In the genomic region with DNA sequence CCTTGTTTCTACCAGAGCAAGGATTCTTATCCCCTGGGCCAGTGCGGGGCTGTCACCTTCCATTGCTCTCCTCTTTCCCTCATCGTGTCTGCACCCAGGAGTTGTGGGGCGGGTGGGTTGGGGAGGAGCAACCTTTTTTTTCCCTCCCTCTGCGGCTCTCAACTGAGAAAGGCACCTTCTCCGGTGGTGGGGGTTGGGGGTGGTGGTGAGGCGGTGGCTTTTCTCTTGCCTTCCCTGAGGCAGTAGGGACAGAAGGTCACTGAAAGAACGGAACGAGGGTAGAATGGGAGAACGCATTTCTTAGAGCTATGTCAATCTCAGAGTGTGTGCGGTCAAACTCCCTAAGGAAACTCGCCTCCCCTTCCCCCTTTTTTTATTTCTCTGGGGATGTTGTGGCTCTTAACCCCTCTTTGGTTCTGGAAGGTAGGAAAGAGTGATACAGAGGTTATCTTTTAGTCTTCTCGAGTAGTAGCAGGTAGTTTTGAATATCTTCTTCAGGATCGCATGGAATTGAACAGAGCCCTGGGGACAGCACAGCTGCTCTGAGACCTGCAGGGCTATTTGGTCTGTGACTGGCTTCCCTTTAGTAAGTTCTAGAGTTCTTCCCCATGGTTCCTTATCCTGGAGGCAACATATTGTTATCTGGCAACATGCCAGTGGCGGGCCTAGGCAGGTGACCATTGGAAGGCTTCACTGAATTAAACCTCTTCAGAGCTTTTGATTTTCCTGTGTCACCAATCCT, we compare ENCODE assay signal across 8 cellular contexts. TPM values are rescaled to one million over a fixed set of nuclear protein-coding genes. Genes with fewer than 3 reads are reported as not detected.
DNase-seq lines count a peak whose midpoint lies in the region; ATAC-seq, FAIRE-seq and TF ChIP-seq lines count a peak whose summit lies in the region.

No MANE protein-coding gene starts in this region.

- H3K9me3 ChIP-seq in pancreas: no peaks in the 10 kb centered on the region

- H3K36me3 ChIP-seq in pancreas (no peaks in the 10 kb centered on the region), urinary bladder (ENCODE audit: insufficient read depth) (no peaks in the 10 kb centered on the region)

- FAIRE-seq in pancreas (lab: Jason Lieb, UNC): no peak

- H3K27me3 Mint-ChIP-seq in CD14-positive monocyte (ENCODE audit: low read depth in 3 of 3) (peaks cover 0 to 1% (median 0%) of the 10 kb centered on the region in 3 donors), glutamatergic neuron (ENCODE audit: unreplicated experiment) (peaks cover 10% of the 10 kb centered on the region)

- peak in 3 of 4 donors; percentile 9 to 15 (median 11) for ATAC-seq in pancreas

- H3K4me1 ChIP-seq in pancreas (peaks cover 8 to 49% (median 27%) of the 10 kb centered on the region in 3 donors), urinary bladder (ENCODE audit: insufficient read depth) (no peaks in the 10 kb centered on the region)

- H3K27ac Mint-ChIP-seq in CD14-positive monocyte (peak overlapping the region; percentile 99 to 100 (median 99)), glutamatergic neuron (ENCODE audit: unreplicated experiment) (peak overlapping the region; percentile 100)

- WGBS in pancreas, 2 donors: 1% methylated on average over 14 of the region's 14 CpGs
- 1% methylated on average over 14 of the region's 14 CpGs for WGBS in urinary bladder

- H3K27ac ChIP-seq in pancreas (peak overlapping the region; percentile 30 to 99 (median 96)), urinary bladder (ENCODE audit: low read depth) (peak overlapping the region; percentile 98)

- H3K9me3 Mint-ChIP-seq in CD14-positive monocyte: no peaks in the 10 kb centered on the region
- peaks cover 12% of the 10 kb centered on the region for H3K9me3 Mint-ChIP-seq in glutamatergic neuron (ENCODE audit: unreplicated experiment)

- TF ChIP-seq CTCF in CD14-positive monocyte (IDR thresholded peaks at IDR 0.05): no peak
- no peak for TF ChIP-seq CTCF in glutamatergic neuron (IDR thresholded peaks at IDR 0.05; ENCODE audit: partially characterized antibody, unreplicated experiment)
- no peak for TF ChIP-seq CTCF in pancreas (IDR thresholded peaks at IDR 0.05)

- H3K36me3 Mint-ChIP-seq in CD14-positive monocyte (peaks cover 0 to 8% of the 10 kb centered on the region in 2 donors), glutamatergic neuron (ENCODE audit: unreplicated experiment) (no peaks in the 10 kb centered on the region)

- H3K4me1 Mint-ChIP-seq in CD14-positive monocyte (peaks cover 45% of the 10 kb centered on the region), glutamatergic neuron (ENCODE audit: low read depth, unreplicated experiment) (peaks cover 18% of the 10 kb centered on the region)

- H3K4me3 ChIP-seq in pancreas (peak overlapping the region; percentile 78 to 92 (median 82)), urinary bladder (ENCODE audit: low read depth, low read length) (peak overlapping the region; percentile 99)

- H3K4me3 Mint-ChIP-seq in CD14-positive monocyte (peak overlapping the region; percentile 92 to 96), glutamatergic neuron (ENCODE audit: unreplicated experiment) (peak overlapping the region; percentile 92)

- no peak for DNase-seq in CD14-positive monocyte (ENCODE audit: low spot score)
- DNase-seq in HPDE6-E6E7 (ENCODE audit: extremely low spot score): peak; percentile 47
- DNase-seq in SHP77 (lab: John Stamatoyannopoulos, UW): peak; percentile 17 to 20
- peak; percentile 56 for DNase-seq in activated naive CD4-positive, alpha-beta T cell treated with Interleukin-2 at 50 U/mL for 16 hours
- DNase-seq in glutamatergic neuron: peak; percentile 36
- peak; percentile 41 to 70 (median 58) for DNase-seq in pancreas
- no peak for DNase-seq in mesenteric fat pad (ENCODE audit: low spot score)

- H3K27me3 ChIP-seq in pancreas: no peaks in the 10 kb centered on the region

- intact Hi-C loops in CD14-positive monocyte (cut with micrococcal nuclease): loop anchor here in 1 of 2 donors (10.0 kb wide), 1 partner anchor 224 kb away; no protein-coding TSS in a partner anchor
- intact Hi-C loops in pancreas (cut with DNase I): no loop called here

RNA-seq across cellular contexts. Expression of a gene that starts 1.0 kb away (rescaled TPM):
- polyA plus RNA-seq in CD14-positive monocyte (100 to 1,000 TPM in 1 of 2 donors, 10 to 100 TPM in 1; 63.3 to 102 TPM), pancreas (10 to 100 TPM; 25.7 to 54.1 TPM), urinary bladder (110 TPM)
- total RNA-seq in glutamatergic neuron (ENCODE audit: unreplicated experiment) (253 TPM), pancreas (100 to 1,000 TPM in 2 of 6 donors, 10 to 100 TPM in 4; 44.7 to 118 (median 75.7) TPM), urinary bladder (405 TPM), mesenteric fat pad (261 TPM)

RNA-seq across cellular contexts. Expression of a gene that starts 55.3 kb away (rescaled TPM):
- polyA plus RNA-seq in CD14-positive monocyte (10 to 100 TPM; 21.0 to 22.0 TPM), pancreas (10 to 100 TPM in 1 of 2 donors, 1 to 10 TPM in 1; 6.6 to 16.7 TPM), urinary bladder (30.3 TPM)
- total RNA-seq in glutamatergic neuron (ENCODE audit: unreplicated experiment) (33.7 TPM), pancreas (10 to 100 TPM; 11.7 to 21.2 (median 15.7) TPM), urinary bladder (87.1 TPM), mesenteric fat pad (21.3 TPM)

Comparison
In these comparisons a context has a peak if more than half of its experiments do, and no peak if none do; other contexts are left out.
1. DNase-seq: peak in HPDE6-E6E7 (single experiment), SHP77 (2 of 2), activated naive CD4-positive, alpha-beta T cell treated with Interleukin-2 at 50 U/mL for 16 hours (single experiment), glutamatergic neuron (single experiment) and pancreas (6 of 6); none in CD14-positive monocyte (single experiment) and mesenteric fat pad (single experiment).